Comparison of ENCODE assay signal across 17 cellular contexts in genomic region chr1:7583291-7584096, GRCh38.
"Had no signal": no experiment of that assay in that cellular context is flagged by ENCODE, and none has a peak within 500 bp of the region (broad histone marks: within the 10 kb centered on the region; RNA-seq: fewer than 3 reads in every experiment).

No MANE protein-coding gene starts in this region.

- H3K4me3 Mint-ChIP-seq: activated CD8-positive, alpha-beta memory T cell treated with anti-CD3 and anti-CD28 coated beads, Interleukin-2, amount 10 ng/mL, durations not matched to agents 7 days and 5 days; activated naive CD8-positive, alpha-beta T cell treated with anti-CD3 and anti-CD28 coated beads, Interleukin-2, amount 50 U/mL, for 24 hours; central memory CD8-positive, alpha-beta T cell; dendritic cell treated with granulocyte-macrophage colony-stimulating factor and Interleukin-4, amounts not matched to agents 40 ng/mL and 50 ng/mL, for 4 days; effector memory CD8-positive, alpha-beta T cell; naive thymus-derived CD8-positive, alpha-beta T cell; stimulated activated effector memory CD8-positive, alpha-beta T cell treated with anti-CD3 and anti-CD28 coated beads, Interleukin-12 subunit alpha, Interleukin-12 subunit beta, amount 100 ng/mL, for 72 hours; T-helper 17 cell had no signal

- H3K9me3 Mint-ChIP-seq: activated naive CD8-positive, alpha-beta T cell treated with anti-CD3 and anti-CD28 coated beads, Interleukin-2, amount 50 U/mL, for 24 hours; central memory CD8-positive, alpha-beta T cell; dendritic cell treated with granulocyte-macrophage colony-stimulating factor and Interleukin-4, amounts not matched to agents 40 ng/mL and 50 ng/mL, for 4 days; effector memory CD8-positive, alpha-beta T cell; naive thymus-derived CD8-positive, alpha-beta T cell; stimulated activated effector memory CD8-positive, alpha-beta T cell treated with anti-CD3 and anti-CD28 coated beads, Interleukin-12 subunit alpha, Interleukin-12 subunit beta, amount 100 ng/mL, for 72 hours had no signal

- H3K27me3 ChIP-seq: ovary, transverse colon had no signal

- H3K4me1 ChIP-seq: gastroesophageal sphincter, transverse colon had no signal

- H3K36me3 Mint-ChIP-seq: activated CD8-positive, alpha-beta memory T cell treated with anti-CD3 and anti-CD28 coated beads, Interleukin-2, amount 10 ng/mL, durations not matched to agents 7 days and 5 days; naive thymus-derived CD8-positive, alpha-beta T cell; stimulated activated effector memory CD8-positive, alpha-beta T cell treated with anti-CD3 and anti-CD28 coated beads, Interleukin-12 subunit alpha, Interleukin-12 subunit beta, amount 100 ng/mL, for 72 hours had no signal

- H3K9me3 ChIP-seq: gastroesophageal sphincter, mucosa of descending colon, ovary, transverse colon had no signal

- H3K27me3 Mint-ChIP-seq: activated CD8-positive, alpha-beta memory T cell treated with anti-CD3 and anti-CD28 coated beads, Interleukin-2, amount 10 ng/mL, durations not matched to agents 7 days and 5 days; dendritic cell treated with granulocyte-macrophage colony-stimulating factor and Interleukin-4, amounts not matched to agents 40 ng/mL and 50 ng/mL, for 4 days had no signal

- H3K36me3 ChIP-seq: gastroesophageal sphincter, ovary, transverse colon had no signal

- H3K4me1 Mint-ChIP-seq: activated CD8-positive, alpha-beta memory T cell treated with anti-CD3 and anti-CD28 coated beads, Interleukin-2, amount 10 ng/mL, durations not matched to agents 7 days and 5 days; activated naive CD8-positive, alpha-beta T cell treated with anti-CD3 and anti-CD28 coated beads, Interleukin-2, amount 50 U/mL, for 24 hours; central memory CD8-positive, alpha-beta T cell; stimulated activated effector memory CD8-positive, alpha-beta T cell treated with anti-CD3 and anti-CD28 coated beads, Interleukin-12 subunit alpha, Interleukin-12 subunit beta, amount 100 ng/mL, for 72 hours; T-helper 17 cell had no signal

- H3K4me3 ChIP-seq: gastroesophageal sphincter, mucosa of descending colon, ovary, skin epidermis, transverse colon had no signal

- ATAC-seq: activated CD8-positive, alpha-beta memory T cell treated with anti-CD3 and anti-CD28 coated beads, Interleukin-2, amount 10 ng/mL, durations not matched to agents 7 days and 5 days; activated naive CD8-positive, alpha-beta T cell treated with anti-CD3 and anti-CD28 coated beads, Interleukin-2, amount 50 U/mL, for 24 hours; effector memory CD8-positive, alpha-beta T cell; gastroesophageal sphincter; mucosa of descending colon; naive thymus-derived CD8-positive, alpha-beta T cell; stimulated activated effector memory CD8-positive, alpha-beta T cell treated with anti-CD3 and anti-CD28 coated beads, Interleukin-12 subunit alpha, Interleukin-12 subunit beta, amount 100 ng/mL, for 72 hours; T-helper 17 cell had no signal

- H3K27ac Mint-ChIP-seq: activated CD8-positive, alpha-beta memory T cell treated with anti-CD3 and anti-CD28 coated beads, Interleukin-2, amount 10 ng/mL, durations not matched to agents 7 days and 5 days; activated naive CD8-positive, alpha-beta T cell treated with anti-CD3 and anti-CD28 coated beads, Interleukin-2, amount 50 U/mL, for 24 hours; dendritic cell treated with granulocyte-macrophage colony-stimulating factor and Interleukin-4, amounts not matched to agents 40 ng/mL and 50 ng/mL, for 4 days; effector memory CD8-positive, alpha-beta T cell; naive thymus-derived CD8-positive, alpha-beta T cell; stimulated activated effector memory CD8-positive, alpha-beta T cell treated with anti-CD3 and anti-CD28 coated beads, Interleukin-12 subunit alpha, Interleukin-12 subunit beta, amount 100 ng/mL, for 72 hours; T-helper 17 cell had no signal

- DNase-seq: activated CD4-positive, alpha-beta T cell treated with anti-CD3 and anti-CD28 coated beads for 1 hour; activated CD4-positive, alpha-beta T cell treated with anti-CD3 and anti-CD28 coated beads, Interleukin-2, amount 50 U/mL, for 48 hours; activated CD8-positive, alpha-beta memory T cell treated with anti-CD3 and anti-CD28 coated beads, Interleukin-2, amount 10 ng/mL, durations not matched to agents 7 days and 5 days; activated naive CD8-positive, alpha-beta T cell treated with anti-CD3 and anti-CD28 coated beads, Interleukin-2, amount 50 U/mL, for 24 hours; activated T-cell treated with anti-CD3 and anti-CD28 coated beads, Interleukin-2, amount 50 U/mL, for 48 hours; effector memory CD8-positive, alpha-beta T cell; hippocampal formation; T-helper 17 cell; transverse colon had no signal

- H3K27ac ChIP-seq: gastroesophageal sphincter, ovary, skin epidermis, transverse colon had no signal
